ENCODE assay signal across 1 cellular context in genomic region chr1:39515417-39516086, GRCh38.
TF ChIP-seq lines count a peak whose summit lies in the region.

No MANE protein-coding gene starts in this region.

TF ChIP-seq in GM12878, 131 proteins besides CTCF, POLR2A, EP300 and RAD21:
- TF ChIP-seq IKZF1 (conservative IDR thresholded peaks at IDR 0.05) = peak; percentile 44; the same call in 1 of the 2 replicates
- TF ChIP-seq IKZF2 (IDR thresholded peaks at IDR 0.05) = peak; percentile 27 to 31; a peak in 2 of 4 replicates
- peak in 1 of 2 experiments; percentile 74; a peak in 2 of 4 replicates for TF ChIP-seq BHLHE40 (IDR thresholded peaks at IDR 0.05; ENCODE audit: borderline replicate concordance in 1 of 2, low read depth in 2 of 2, low read length in 1 of 2)
